In the genomic region with DNA sequence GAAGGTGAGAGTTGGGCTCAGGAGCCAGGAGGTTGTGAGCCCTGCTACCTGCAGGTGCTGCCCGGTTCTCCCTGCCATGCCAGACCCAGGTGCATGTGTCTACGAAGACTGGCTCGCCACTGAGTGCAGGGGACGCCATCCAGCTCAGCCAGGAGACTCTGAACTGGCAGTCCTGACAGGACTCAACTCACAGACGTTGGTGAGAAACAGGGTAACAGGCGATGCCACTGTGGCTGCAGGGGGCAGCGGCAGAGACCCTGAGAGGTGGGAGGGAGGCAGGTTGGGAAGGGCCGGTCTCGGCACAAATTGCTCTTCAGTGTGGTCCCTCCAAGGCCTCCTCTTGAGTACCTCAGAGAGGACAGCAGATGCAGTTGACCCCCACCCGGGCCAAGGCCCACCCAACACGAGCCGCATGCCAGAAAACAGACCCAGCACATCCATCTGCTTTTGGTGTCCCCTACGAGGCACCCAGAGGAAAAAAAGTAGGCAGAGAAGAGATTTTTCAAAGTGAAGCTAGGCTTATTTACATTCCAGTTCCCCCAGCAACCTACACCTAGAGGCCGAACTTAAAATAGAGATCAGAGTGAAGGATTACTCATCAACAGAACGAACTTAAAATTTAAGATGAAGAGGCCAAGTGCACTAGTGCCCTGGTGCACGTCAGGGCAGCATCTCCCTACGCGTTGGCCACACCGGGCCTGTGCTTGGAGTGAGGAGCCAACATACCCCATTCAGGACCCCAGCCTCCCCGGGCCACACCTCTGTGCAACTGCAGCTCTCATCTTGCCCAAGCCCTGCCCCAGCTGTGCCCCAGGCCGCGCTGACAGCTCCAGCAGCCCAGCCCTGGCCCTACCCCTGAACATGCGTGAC, we compare ENCODE assay signal across 28 cellular contexts.
DNase-seq lines count a peak whose midpoint lies in the region; ATAC-seq and TF ChIP-seq lines count a peak whose summit lies in the region.
"Had no signal": no experiment of that assay in that cellular context is flagged by ENCODE, and none has a peak within 500 bp of the region (broad histone marks: within the 10 kb centered on the region; RNA-seq: fewer than 3 reads in every experiment).

No MANE protein-coding gene starts in this region.

- peaks cover 13% of the 10 kb centered on the region for H3K36me3 Mint-ChIP-seq in neural progenitor cell
- peaks cover 2% of the 10 kb centered on the region for H3K36me3 Mint-ChIP-seq in effector memory CD8-positive, alpha-beta T cell (ENCODE audit: insufficient read depth)
- H3K36me3 Mint-ChIP-seq: CD4-positive, alpha-beta memory T cell; IgD-negative memory B cell had no signal

- no peaks in the 10 kb centered on the region for H3F3A ChIP-seq in neural progenitor cell (ENCODE audit: low read depth)

- H3K27ac ChIP-seq in foreskin keratinocyte (no peak overlapping the region), neural progenitor cell (no peak overlapping the region), sigmoid colon (no peak overlapping the region)
- H3K27ac ChIP-seq: A549; BLaER1 treated with 17β-estradiol and CSF1 and Interleukin-3, amounts not matched to agents 10 nM and 100 nM; KMS-11; SJCRH30 had no signal

- H3K27me3 ChIP-seq in foreskin keratinocyte (peaks cover 49% of the 10 kb centered on the region), neural progenitor cell (no peaks in the 10 kb centered on the region), sigmoid colon (no peaks in the 10 kb centered on the region)
- H3K27me3 ChIP-seq: BLaER1 treated with 17β-estradiol and CSF1 and Interleukin-3, amounts not matched to agents 10 nM and 100 nM; SJCRH30 had no signal

- WGBS in sigmoid colon, 2 donors = 91 to 94% methylated on average over 23 of the region's 23 CpGs

- peak; percentile 12 for DNase-seq in M059J (ENCODE audit: low read depth)
- DNase-seq in foreskin keratinocyte = no peak
- DNase-seq in neural progenitor cell (ENCODE audit: low spot score) = no peak
- DNase-seq in sigmoid colon = peak; percentile 49
- no peak for DNase-seq in effector memory CD8-positive, alpha-beta T cell
- DNase-seq in NCI-H345 treated with DMSO at 0.1 percent for 48 hours (lab: John Stamatoyannopoulos, UW; ENCODE audit: unreplicated experiment) = no peak
- no peak for DNase-seq in effector CD8-positive, alpha-beta T cell (lab: John Stamatoyannopoulos, UW)
- DNase-seq: AML-193; CD4-positive, alpha-beta memory T cell; COR-L47; DMS53; HCEC 1CT; NCI-H1092; NCI-H1436; NCI-H187; NCI-H2081 treated with DMSO at 0.1 percent for 48 hours; NCI-H2171; NCI-H226; NCI-H510A treated with DMSO at 0.1 percent for 48 hours; NCI-H748 treated with DMSO at 0.1 percent for 48 hours; SJCRH30 had no signal

- no peak overlapping the region for H3K9ac ChIP-seq in neural progenitor cell
- H3K9ac ChIP-seq: BLaER1 treated with 17β-estradiol and CSF1 and Interleukin-3, amounts not matched to agents 10 nM and 100 nM; KMS-11 had no signal

- H3K4me2 ChIP-seq in neural progenitor cell = no peak overlapping the region
- H3K4me2 ChIP-seq: A549; BLaER1 treated with 17β-estradiol and CSF1 and Interleukin-3, amounts not matched to agents 10 nM and 100 nM; KMS-11 had no signal

- ATAC-seq in foreskin keratinocyte = peak; percentile 52
- ATAC-seq in effector memory CD8-positive, alpha-beta T cell (replicated peaks) = no peak
- no peak for ATAC-seq in HG02588 (IDR thresholded peaks at IDR 0.05; ENCODE audit: unreplicated experiment)
- ATAC-seq: A549, Right ventricle myocardium inferior, SK-N-SH treated with all-trans-retinoic acid at 6 μM for 48 hours had no signal

- TF ChIP-seq EP300 in sigmoid colon (IDR thresholded peaks at IDR 0.05) = no peak

- H3K9me3 Mint-ChIP-seq in neural progenitor cell = no peaks in the 10 kb centered on the region
- no peaks in the 10 kb centered on the region for H3K9me3 Mint-ChIP-seq in effector memory CD8-positive, alpha-beta T cell
- H3K9me3 Mint-ChIP-seq: CD4-positive, alpha-beta memory T cell; IgD-negative memory B cell had no signal

- H3K4me3 ChIP-seq in neural progenitor cell (no peak overlapping the region), sigmoid colon (no peak overlapping the region)
- H3K4me3 ChIP-seq: A549; BLaER1 treated with 17β-estradiol and CSF1 and Interleukin-3, amounts not matched to agents 10 nM and 100 nM; SJCRH30 had no signal

- H3K36me3 ChIP-seq in neural progenitor cell = no peaks in the 10 kb centered on the region
- peaks cover 0 to 12% (median 0%) of the 10 kb centered on the region in 4 donors for H3K36me3 ChIP-seq in sigmoid colon
- H3K36me3 ChIP-seq: SJCRH30 had no signal

- H3K4me1 Mint-ChIP-seq in neural progenitor cell = peaks cover 11% of the 10 kb centered on the region
- H3K4me1 Mint-ChIP-seq in effector memory CD8-positive, alpha-beta T cell (ENCODE audit: low read depth in 2 of 2) = peaks cover 0 to 2% of the 10 kb centered on the region in 2 donors
- H3K4me1 Mint-ChIP-seq: CD4-positive, alpha-beta memory T cell; IgD-negative memory B cell had no signal

- no peaks in the 10 kb centered on the region for H4K20me1 ChIP-seq in neural progenitor cell (ENCODE audit: low read depth)

- TF ChIP-seq CTCF in foreskin keratinocyte (conservative IDR thresholded peaks at IDR 0.05) = peak; percentile 19
- TF ChIP-seq CTCF in neural progenitor cell (IDR thresholded peaks at IDR 0.05) = no peak
- no peak for TF ChIP-seq CTCF in sigmoid colon (IDR thresholded peaks at IDR 0.05)

- H3K79me2 ChIP-seq in neural progenitor cell (ENCODE audit: low read depth) = no peaks in the 10 kb centered on the region

- H3K9me3 ChIP-seq in neural progenitor cell (ENCODE audit: low read depth) (no peaks in the 10 kb centered on the region), sigmoid colon (no peaks in the 10 kb centered on the region)
- H3K9me3 ChIP-seq: A549, SJCRH30 had no signal

- H3K27me3 Mint-ChIP-seq in neural progenitor cell (ENCODE audit: insufficient read depth, low read depth) = peaks cover 4% of the 10 kb centered on the region
- peaks cover 0 to 6% of the 10 kb centered on the region in 2 donors for H3K27me3 Mint-ChIP-seq in effector memory CD8-positive, alpha-beta T cell
- H3K27me3 Mint-ChIP-seq: CD4-positive, alpha-beta memory T cell had no signal

- intact Hi-C loops in sigmoid colon (cut with DNase I) = no loop called here

- H3K27ac Mint-ChIP-seq in neural progenitor cell = peak overlapping the region; percentile 11
- H3K27ac Mint-ChIP-seq in effector memory CD8-positive, alpha-beta T cell = no peak overlapping the region
- H3K27ac Mint-ChIP-seq: CD4-positive, alpha-beta memory T cell; IgD-negative memory B cell had no signal

- TF ChIP-seq POLR2A in sigmoid colon (IDR thresholded peaks at IDR 0.05) = no peak

- H2AFZ ChIP-seq in neural progenitor cell (replicated peaks) = no peak overlapping the region

- H3K4me1 ChIP-seq in foreskin keratinocyte (no peaks in the 10 kb centered on the region), neural progenitor cell (no peaks in the 10 kb centered on the region), sigmoid colon (peaks cover 0 to 13% (median 5%) of the 10 kb centered on the region in 4 donors)
- H3K4me1 ChIP-seq: A549, SJCRH30 had no signal

- peak overlapping the region; percentile 63 for H3K4me3 Mint-ChIP-seq in neural progenitor cell
- no peak overlapping the region for H3K4me3 Mint-ChIP-seq in effector memory CD8-positive, alpha-beta T cell
- H3K4me3 Mint-ChIP-seq: CD4-positive, alpha-beta memory T cell; IgD-negative memory B cell had no signal

Comparison
In these comparisons a context has a peak if more than half of its experiments do, and no peak if none do; other contexts are left out.
1. DNase-seq: peak in M059J (single experiment) and sigmoid colon (single experiment); none in foreskin keratinocyte (0 of 2), neural progenitor cell (single experiment), effector memory CD8-positive, alpha-beta T cell (0 of 3), NCI-H345 treated with DMSO at 0.1 percent for 48 hours (single experiment) and effector CD8-positive, alpha-beta T cell (single experiment).